ENCODE assay signal across 18 cellular contexts in the genomic region with DNA sequence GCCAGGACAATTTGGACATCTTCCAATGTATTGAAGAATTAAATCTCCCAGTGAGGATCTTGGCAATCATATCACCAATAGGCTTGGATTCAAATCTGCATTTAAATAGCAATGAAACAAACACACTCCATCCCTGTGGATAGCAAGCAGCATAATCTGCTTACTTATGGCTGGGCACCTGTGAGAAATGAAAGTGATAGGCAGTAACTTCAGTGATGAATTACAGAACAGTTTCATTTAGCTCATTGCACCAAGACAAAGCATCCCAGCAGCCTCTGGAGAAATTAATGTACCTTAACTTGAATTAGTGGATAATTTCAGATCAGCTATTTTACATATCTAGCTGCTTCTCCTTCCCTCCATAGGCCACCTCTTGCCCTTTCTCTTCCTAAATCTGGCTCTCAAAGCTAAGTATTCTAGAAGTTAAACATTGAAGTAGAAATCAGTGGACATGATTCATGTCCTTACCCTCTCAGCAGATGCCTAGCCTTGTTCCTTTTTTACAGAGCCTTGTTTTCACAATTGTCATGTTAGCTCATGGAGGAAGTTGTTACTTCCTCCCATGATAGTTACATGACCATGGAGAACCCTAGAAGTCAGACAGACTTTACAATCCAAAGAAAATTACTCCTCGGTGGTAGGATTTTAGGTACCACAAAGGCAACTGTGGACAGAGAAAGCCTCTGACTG.
A peak's percentile ranks its signal among the peaks of the same experiment; 100 is the strongest.
DNase-seq lines count a peak whose midpoint lies in the region; ATAC-seq and TF ChIP-seq lines count a peak whose summit lies in the region.
"Had no signal": no experiment of that assay in that cellular context is flagged by ENCODE, and none has a peak within 500 bp of the region (broad histone marks: within the 10 kb centered on the region; RNA-seq: fewer than 3 reads in every experiment).

No MANE protein-coding gene starts in this region.

- no peak overlapping the region for H3K4me2 ChIP-seq in hepatocyte
- H3K4me2 ChIP-seq: neural progenitor cell had no signal

- no peak overlapping the region for H3K4me3 Mint-ChIP-seq in dendritic cell treated with granulocyte-macrophage colony-stimulating factor and Interleukin-4, amounts not matched to agents 40 ng/mL and 50 ng/mL, for 4 days
- H3K4me3 Mint-ChIP-seq in mesothelial cell of epicardium, result no peak overlapping the region
- H3K4me3 Mint-ChIP-seq: activated naive CD4-positive, alpha-beta T cell treated with anti-CD3 and anti-CD28 coated beads for 36 hours; CD4-positive, CD25-positive, alpha-beta regulatory T cell; neural progenitor cell had no signal

- no peaks in the 10 kb centered on the region for H4K20me1 ChIP-seq in hepatocyte (ENCODE audit: insufficient read depth, poor library complexity, severe bottlenecking)

- H3K4me1 Mint-ChIP-seq in dendritic cell treated with granulocyte-macrophage colony-stimulating factor and Interleukin-4, amounts not matched to agents 40 ng/mL and 50 ng/mL, for 4 days (ENCODE audit: low read depth), result peaks cover 19% of the 10 kb centered on the region
- no peaks in the 10 kb centered on the region for H3K4me1 Mint-ChIP-seq in mesothelial cell of epicardium
- H3K4me1 Mint-ChIP-seq: CD4-positive, CD25-positive, alpha-beta regulatory T cell had no signal

- peaks cover 6% of the 10 kb centered on the region for H3K27me3 Mint-ChIP-seq in dendritic cell treated with granulocyte-macrophage colony-stimulating factor and Interleukin-4, amounts not matched to agents 40 ng/mL and 50 ng/mL, for 4 days
- H3K27me3 Mint-ChIP-seq in mesothelial cell of epicardium (ENCODE audit: low read depth), result no peaks in the 10 kb centered on the region

- H3K9me2 ChIP-seq in hepatocyte (replicated peaks; ENCODE audit: insufficient read depth), result no peaks in the 10 kb centered on the region

- TF ChIP-seq CTCF in mesothelial cell of epicardium (IDR thresholded peaks at IDR 0.05; ENCODE audit: unreplicated experiment), result no peak
- no peak for TF ChIP-seq CTCF in hepatocyte (IDR thresholded peaks at IDR 0.05; ENCODE audit: poor library complexity)
- TF ChIP-seq CTCF in psoas muscle (IDR thresholded peaks at IDR 0.05), result no peak

- ATAC-seq in GM18511 (IDR thresholded peaks at IDR 0.05; ENCODE audit: unreplicated experiment) (peak; percentile 76), GM21423 (IDR thresholded peaks at IDR 0.05; ENCODE audit: unreplicated experiment) (peak; percentile 73), HG03342 (IDR thresholded peaks at IDR 0.05; ENCODE audit: unreplicated experiment) (peak; percentile 66), psoas muscle (no peak)
- ATAC-seq: left cardiac atrium had no signal

- 95% methylated on average over 1 of the region's 1 CpG for WGBS in hepatocyte (ENCODE audit: low lambda C conversion rate, missing lambda C conversion rate)
- WGBS in psoas muscle, 3 donors, result 50 to 73% (median 67%) methylated on average over 1 of the region's 1 CpG

- no peak for DNase-seq in D341Med (ENCODE audit: low spot score)
- DNase-seq in mesothelial cell of epicardium (ENCODE audit: low spot score in 2 of 2, unreplicated experiment in 2 of 2), result no peak
- no peak for DNase-seq in hepatocyte (ENCODE audit: low spot score)
- DNase-seq in psoas muscle, result no peak
- DNase-seq: activated CD4-positive, alpha-beta T cell treated with anti-CD3 and anti-CD28 coated beads for 4 hours; activated naive CD4-positive, alpha-beta T cell treated with anti-CD3 and anti-CD28 coated beads for 36 hours; CD4-positive, CD25-positive, alpha-beta regulatory T cell; left cardiac atrium; MG63; NCI-H524 treated with DMSO at 0.1 percent for 48 hours; stimulated activated CD4-positive, alpha-beta T cell treated with anti-CD3 and anti-CD28 coated beads, Interleukin-12 subunit alpha, Interleukin-12 subunit beta, amount 100 ng/mL, for 4 hours; stimulated activated CD8-positive, alpha-beta memory T cell treated with anti-CD3 and anti-CD28 coated beads, Interleukin-4, amount 100 ng/mL, for 48 hours had no signal

- H3K36me3 ChIP-seq in hepatocyte (replicated peaks; ENCODE audit: insufficient read depth, low read depth), result no peaks in the 10 kb centered on the region
- H3K36me3 ChIP-seq in psoas muscle (ENCODE audit: insufficient read depth in 1 of 2, low read depth in 1 of 2), result no peaks in the 10 kb centered on the region
- H3K36me3 ChIP-seq: MG63, neural progenitor cell had no signal

- H3K4me1 ChIP-seq in hepatocyte (ENCODE audit: insufficient read depth) (peaks cover 6% of the 10 kb centered on the region), psoas muscle (no peaks in the 10 kb centered on the region)
- H3K4me1 ChIP-seq: neural progenitor cell had no signal

- peaks cover 7% of the 10 kb centered on the region for H3K9me3 Mint-ChIP-seq in dendritic cell treated with granulocyte-macrophage colony-stimulating factor and Interleukin-4, amounts not matched to agents 40 ng/mL and 50 ng/mL, for 4 days
- no peaks in the 10 kb centered on the region for H3K9me3 Mint-ChIP-seq in mesothelial cell of epicardium
- H3K9me3 Mint-ChIP-seq: activated naive CD4-positive, alpha-beta T cell treated with anti-CD3 and anti-CD28 coated beads for 36 hours; neural progenitor cell had no signal

- intact Hi-C loops in dendritic cell treated with granulocyte-macrophage colony-stimulating factor and Interleukin-4, amounts not matched to agents 40 ng/mL and 50 ng/mL, for 4 days (cut with micrococcal nuclease), result no loop called here
- intact Hi-C loops in psoas muscle (cut with DNase I), result loop anchor here in 1 of 2 donors (1.0 kb wide), 1 partner anchor 34 kb away; no protein-coding TSS in a partner anchor

- H2AFZ ChIP-seq in hepatocyte, result no peak overlapping the region
- H2AFZ ChIP-seq: neural progenitor cell had no signal

- H3K4me3 ChIP-seq in hepatocyte (no peak overlapping the region), psoas muscle (no peak overlapping the region)
- H3K4me3 ChIP-seq: MG63, neural progenitor cell, SK-N-MC had no signal

- H3K9me3 ChIP-seq in hepatocyte (ENCODE audit: low read depth), result no peaks in the 10 kb centered on the region
- no peaks in the 10 kb centered on the region for H3K9me3 ChIP-seq in psoas muscle
- H3K9me3 ChIP-seq: MG63 had no signal

- H3K27ac ChIP-seq in hepatocyte (no peak overlapping the region), psoas muscle (no peak overlapping the region)
- H3K27ac ChIP-seq: neural progenitor cell, SK-N-MC had no signal

- H3K27me3 ChIP-seq in hepatocyte (no peaks in the 10 kb centered on the region), psoas muscle (ENCODE audit: insufficient read depth in 3 of 3, low read length in 2 of 3) (no peaks in the 10 kb centered on the region)
- H3K27me3 ChIP-seq: MG63, neural progenitor cell had no signal

- no peaks in the 10 kb centered on the region for H3K79me2 ChIP-seq in hepatocyte

- no peaks in the 10 kb centered on the region for H3K36me3 Mint-ChIP-seq in dendritic cell treated with granulocyte-macrophage colony-stimulating factor and Interleukin-4, amounts not matched to agents 40 ng/mL and 50 ng/mL, for 4 days (ENCODE audit: low read depth)
- no peaks in the 10 kb centered on the region for H3K36me3 Mint-ChIP-seq in mesothelial cell of epicardium
- H3K36me3 Mint-ChIP-seq: neural progenitor cell had no signal

- peak overlapping the region; percentile 57 for H3K27ac Mint-ChIP-seq in dendritic cell treated with granulocyte-macrophage colony-stimulating factor and Interleukin-4, amounts not matched to agents 40 ng/mL and 50 ng/mL, for 4 days
- H3K27ac Mint-ChIP-seq in mesothelial cell of epicardium, result no peak overlapping the region
- H3K27ac Mint-ChIP-seq: activated naive CD4-positive, alpha-beta T cell treated with anti-CD3 and anti-CD28 coated beads for 36 hours; CD4-positive, CD25-positive, alpha-beta regulatory T cell; neural progenitor cell had no signal

Comparison
In these comparisons a context has a peak if more than half of its experiments do, and no peak if none do; other contexts are left out.
1. ATAC-seq: peak in GM18511 (single experiment), GM21423 (single experiment) and HG03342 (single experiment); none in psoas muscle (0 of 4).